In genomic region chr7:99653269-99653668, GRCh38 we compare ENCODE assay signal across 3 cellular contexts. TPM values are rescaled to one million over a fixed set of nuclear protein-coding genes. Genes with fewer than 3 reads are reported as not detected.
"Had no signal": no experiment of that assay in that cellular context is flagged by ENCODE, and none has a peak within 500 bp of the region (broad histone marks: within the 10 kb centered on the region; RNA-seq: fewer than 3 reads in every experiment).

No MANE protein-coding gene starts in this region.

RNA-seq across cellular contexts. Expression of gene CYP3A5, which starts 26.5 kb away (rescaled TPM):
- total RNA-seq: GM23248, H4, IMR-90 had no signal
- polyA plus RNA-seq: IMR-90 had no signal

RNA-seq across cellular contexts. Expression of gene TMEM225B, which starts 55.2 kb away (rescaled TPM):
- total RNA-seq: GM23248 had no signal
